ENCODE assay signal across 8 cellular contexts in genomic region chr11:36564376-36565032, GRCh38. TPM values are rescaled to one million over a fixed set of nuclear protein-coding genes. Genes with fewer than 3 reads are reported as not detected.
DNase-seq lines count a peak whose midpoint lies in the region; ATAC-seq, FAIRE-seq and TF ChIP-seq lines count a peak whose summit lies in the region.

No MANE protein-coding gene starts in this region.

- dilution Hi-C loops in endothelial cell of umbilical vein (cut with MboI; ENCODE audit: extremely low pct_ligation_motif_present, low sequenced_read_pairs) = no loop called here

- peak; percentile 42 to 54 for TF ChIP-seq CTCF in endothelial cell of umbilical vein (IDR thresholded peaks at IDR 0.05; ENCODE audit: extremely low read depth in 1 of 2, insufficient read depth in 1 of 2, low read depth in 1 of 2, low read length in 2 of 2)

- intact Hi-C loops in activated CD4-positive, alpha-beta T cell treated with anti-CD3 and anti-CD28 coated beads for 36 hours (cut with DNase I, micrococcal nuclease) = loop anchor here (1.0 to 5.0 kb wide), 4 partner anchors 58 to 183 kb away; no protein-coding TSS in a partner anchor
- intact Hi-C loops in endothelial cell of umbilical vein (cut with micrococcal nuclease) = loop anchor here (1.0 kb wide), 3 partner anchors 59 to 183 kb away; no protein-coding TSS in a partner anchor

- H3K36me3 Mint-ChIP-seq in activated CD4-positive, alpha-beta T cell treated with anti-CD3 and anti-CD28 coated beads for 36 hours (ENCODE audit: low read depth) = no peaks in the 10 kb centered on the region

- H3K27ac Mint-ChIP-seq in activated CD4-positive, alpha-beta T cell treated with anti-CD3 and anti-CD28 coated beads for 36 hours = no peak overlapping the region

- H3K4me1 ChIP-seq in endothelial cell of umbilical vein (ENCODE audit: control insufficient read depth, extremely low read depth, insufficient read depth, low read length) = no peaks in the 10 kb centered on the region
- no peaks in the 10 kb centered on the region for H3K4me1 ChIP-seq in stomach smooth muscle (ENCODE audit: control insufficient read depth, insufficient read depth, low read length)

- no peaks in the 10 kb centered on the region for H3K9me1 ChIP-seq in endothelial cell of umbilical vein (replicated peaks; ENCODE audit: control insufficient read depth, extremely low read depth, insufficient read depth, low read length)

- no peaks in the 10 kb centered on the region for H3K36me3 ChIP-seq in endothelial cell of umbilical vein (ENCODE audit: control insufficient read depth in 2 of 2, extremely low read depth in 1 of 2, insufficient read depth in 2 of 2, low read length in 2 of 2)
- H3K36me3 ChIP-seq in stomach smooth muscle (ENCODE audit: control insufficient read depth in 2 of 2, insufficient read depth in 2 of 2, low read length in 2 of 2) = no peaks in the 10 kb centered on the region

- H3K4me2 ChIP-seq in endothelial cell of umbilical vein (ENCODE audit: insufficient read depth, low read length) = peak overlapping the region; percentile 1

- H3K9me3 Mint-ChIP-seq in activated CD4-positive, alpha-beta T cell treated with anti-CD3 and anti-CD28 coated beads for 36 hours (ENCODE audit: low read depth) = peaks cover 5% of the 10 kb centered on the region

- H3K27me3 Mint-ChIP-seq in activated CD4-positive, alpha-beta T cell treated with anti-CD3 and anti-CD28 coated beads for 36 hours = peaks cover 32% of the 10 kb centered on the region

- no peaks in the 10 kb centered on the region for H4K20me1 ChIP-seq in endothelial cell of umbilical vein (replicated peaks; ENCODE audit: control insufficient read depth, extremely low read depth, insufficient read depth, low read length)

- DNase-seq in NCI-H146 (lab: John Stamatoyannopoulos, UW) = peak; percentile 27
- no peak for DNase-seq in NCI-H146 treated with DMSO at 0.1 percent for 48 hours (lab: John Stamatoyannopoulos, UW; ENCODE audit: unreplicated experiment)
- peak; percentile 83 for DNase-seq in NCI-H2171 treated with DMSO at 0.1 percent for 48 hours (lab: John Stamatoyannopoulos, UW)
- DNase-seq in activated CD4-positive, alpha-beta T cell treated with anti-CD3 and anti-CD28 coated beads for 36 hours = peak; percentile 69
- DNase-seq in endothelial cell of umbilical vein (ENCODE audit: low read depth, low spot score) = peak; percentile 64
- DNase-seq in middle frontal gyrus (ENCODE audit: extremely low spot score, low spot score) = peak; percentile 77

- H3K4me1 Mint-ChIP-seq in activated CD4-positive, alpha-beta T cell treated with anti-CD3 and anti-CD28 coated beads for 36 hours = no peaks in the 10 kb centered on the region

- FAIRE-seq in endothelial cell of umbilical vein (lab: Jason Lieb, UNC) = peak; percentile 67

- H3K27ac ChIP-seq in endothelial cell of umbilical vein (ENCODE audit: insufficient read depth, low read depth, low read length) (no peak overlapping the region), stomach smooth muscle (ENCODE audit: low read length) (no peak overlapping the region)

- H3K9ac ChIP-seq in endothelial cell of umbilical vein (replicated peaks; ENCODE audit: extremely low read depth, insufficient read depth, low read length) = no peak overlapping the region
- H3K9ac ChIP-seq in stomach smooth muscle (ENCODE audit: low read length in 2 of 2) = peak overlapping the region in 1 of 2 donors; percentile 24

- CTCF ChIA-PET in activated CD4-positive, alpha-beta T cell treated with anti-CD3 and anti-CD28 coated beads for 36 hours (lab: Charles Lee) = interaction anchor here (0.6 to 8.2 kb wide), 33 partner anchors 10 to 282 kb away, joined by 3 to 158 read pairs (median 6); partner anchors contain the start of genes IFTAP and TRAF6
- CTCF ChIA-PET in endothelial cell of umbilical vein (lab: Charles Lee) = interaction anchor here (0.6 to 7.8 kb wide), 30 partner anchors 11 to 272 kb away, joined by 3 to 201 read pairs (median 7); partner anchors contain the start of gene IFTAP

- no peaks in the 10 kb centered on the region for H3K79me2 ChIP-seq in endothelial cell of umbilical vein (ENCODE audit: control insufficient read depth, insufficient read depth, low read length)

- no peak overlapping the region for H2AFZ ChIP-seq in endothelial cell of umbilical vein (ENCODE audit: low read depth, low read length)

- H3K27me3 ChIP-seq in endothelial cell of umbilical vein (ENCODE audit: control insufficient read depth in 2 of 2, insufficient read depth in 2 of 2, low read length in 2 of 2) (peaks cover 4 to 27% of the 10 kb centered on the region in 2 experiments), stomach smooth muscle (ENCODE audit: control insufficient read depth in 1 of 2, insufficient read depth in 2 of 2, low read length in 2 of 2) (no peaks in the 10 kb centered on the region)

- POLR2A ChIA-PET in activated CD4-positive, alpha-beta T cell treated with anti-CD3 and anti-CD28 coated beads for 36 hours (lab: Charles Lee) = no interaction called here
- POLR2A ChIA-PET in endothelial cell of umbilical vein (lab: Charles Lee) = no interaction called here

- H3K9me3 ChIP-seq in endothelial cell of umbilical vein (replicated peaks; ENCODE audit: control insufficient read depth, insufficient read depth, low read length) (no peaks in the 10 kb centered on the region), stomach smooth muscle (ENCODE audit: control insufficient read depth in 2 of 2, low read length in 2 of 2) (no peaks in the 10 kb centered on the region)

- no TSS peak for BruUV-seq in endothelial cell of umbilical vein (replicated peaks; lab: Mats Ljungman, UMichigan)

- H3K4me3 ChIP-seq in endothelial cell of umbilical vein (replicated peaks in 1 of 3; ENCODE audit: insufficient read depth in 1 of 3, low read depth in 1 of 3, low read length in 3 of 3) (no peak overlapping the region), stomach smooth muscle (ENCODE audit: low read length in 2 of 2) (peak overlapping the region; percentile 54 to 75)

- no peak for TF ChIP-seq POLR2A in endothelial cell of umbilical vein (IDR thresholded peaks at IDR 0.05; ENCODE audit: low read depth, low read length)

- H3K4me3 Mint-ChIP-seq in activated CD4-positive, alpha-beta T cell treated with anti-CD3 and anti-CD28 coated beads for 36 hours = peak overlapping the region; percentile 2

- peak; percentile 70 for ATAC-seq in HG02759 (IDR thresholded peaks at IDR 0.05; ENCODE audit: unreplicated experiment)
- peak; percentile 66 for ATAC-seq in activated CD4-positive, alpha-beta T cell treated with anti-CD3 and anti-CD28 coated beads for 36 hours

TF ChIP-seq in endothelial cell of umbilical vein, 7 proteins besides CTCF, POLR2A, EP300 and RAD21 (continues in another document):
- no peak for TF ChIP-seq MAX (IDR thresholded peaks at IDR 0.05; ENCODE audit: insufficient read depth, insufficient read length)
- no peak for TF ChIP-seq POLR2AphosphoS5 (IDR thresholded peaks at IDR 0.05; ENCODE audit: insufficient read depth, low read depth, low read length)

RNA-seq across cellular contexts. Expression of gene RAG1, which starts 3.3 kb away (rescaled TPM):
- under 1 TPM; 0.30 to 0.37 TPM for total RNA-seq in activated CD4-positive, alpha-beta T cell treated with anti-CD3 and anti-CD28 coated beads for 36 hours
- total RNA-seq in endothelial cell of umbilical vein = 1.2 and 2.0 TPM in 2 replicates
- 0.08 and 0.15 TPM in 2 replicates for polyA plus RNA-seq in endothelial cell of umbilical vein
- polyA plus RNA-seq in endothelial cell of umbilical vein (2011; cell fraction: cytosol; rRNA removed) = 0.21 and 0.35 TPM in 2 replicates
- 0.17 and 0.38 TPM in 2 replicates for polyA plus RNA-seq in endothelial cell of umbilical vein (2011; cell fraction: nucleus; rRNA removed)
- 0.90 and 1.1 TPM in 2 replicates for polyA plus RNA-seq in endothelial cell of umbilical vein (2012)
- 0.68 and 0.74 TPM in 2 replicates for polyA minus RNA-seq in endothelial cell of umbilical vein
- not detected for polyA minus RNA-seq in endothelial cell of umbilical vein (2011; cell fraction: cytosol; rRNA and poly(A)+ RNA removed)
- 0.38 and 0.58 TPM in 2 replicates for polyA minus RNA-seq in endothelial cell of umbilical vein (2011; cell fraction: nucleus; rRNA and poly(A)+ RNA removed)

RNA-seq across cellular contexts. Expression of gene IFTAP, which starts 29.8 kb away (rescaled TPM):
- 1 to 10 TPM; 5.7 to 6.3 TPM for total RNA-seq in activated CD4-positive, alpha-beta T cell treated with anti-CD3 and anti-CD28 coated beads for 36 hours
- 19.5 and 19.6 TPM in 2 replicates for total RNA-seq in endothelial cell of umbilical vein
- 12.9 and 15.8 TPM in 2 replicates for polyA plus RNA-seq in endothelial cell of umbilical vein
- polyA plus RNA-seq in endothelial cell of umbilical vein (2011; cell fraction: cytosol; rRNA removed) = 33.7 and 34.8 TPM in 2 replicates
- polyA plus RNA-seq in endothelial cell of umbilical vein (2011; cell fraction: nucleus; rRNA removed) = 10.7 and 12.4 TPM in 2 replicates
- 36.0 and 40.6 TPM in 2 replicates for polyA plus RNA-seq in endothelial cell of umbilical vein (2012)
- polyA minus RNA-seq in endothelial cell of umbilical vein = 4.8 and 4.9 TPM in 2 replicates
- polyA minus RNA-seq in endothelial cell of umbilical vein (2011; cell fraction: cytosol; rRNA and poly(A)+ RNA removed) = 1.9 TPM
- 5.6 and 5.7 TPM in 2 replicates for polyA minus RNA-seq in endothelial cell of umbilical vein (2011; cell fraction: nucleus; rRNA and poly(A)+ RNA removed)

RNA-seq across cellular contexts. Expression of gene RAG2, which starts 33.5 kb away (rescaled TPM):
- not detected for total RNA-seq in activated CD4-positive, alpha-beta T cell treated with anti-CD3 and anti-CD28 coated beads for 36 hours
- not detected in 2 replicates for total RNA-seq in endothelial cell of umbilical vein
- polyA plus RNA-seq in endothelial cell of umbilical vein = not detected in 2 replicates
- not detected in 2 replicates for polyA plus RNA-seq in endothelial cell of umbilical vein (2011; cell fraction: cytosol; rRNA removed)
- polyA plus RNA-seq in endothelial cell of umbilical vein (2011; cell fraction: nucleus; rRNA removed) = not detected in 2 replicates
- polyA plus RNA-seq in endothelial cell of umbilical vein (2012) = not detected in 2 replicates
- not detected in 2 replicates for polyA minus RNA-seq in endothelial cell of umbilical vein
- not detected for polyA minus RNA-seq in endothelial cell of umbilical vein (2011; cell fraction: cytosol; rRNA and poly(A)+ RNA removed)
- polyA minus RNA-seq in endothelial cell of umbilical vein (2011; cell fraction: nucleus; rRNA and poly(A)+ RNA removed) = not detected in 2 replicates

RNA-seq across cellular contexts. Expression of gene TRAF6, which starts 54.4 kb away (rescaled TPM):
- 10 to 100 TPM; 11.1 to 12.5 TPM for total RNA-seq in activated CD4-positive, alpha-beta T cell treated with anti-CD3 and anti-CD28 coated beads for 36 hours
- total RNA-seq in endothelial cell of umbilical vein = 13.1 and 14.2 TPM in 2 replicates
- 6.0 and 6.6 TPM in 2 replicates for polyA plus RNA-seq in endothelial cell of umbilical vein
- 5.8 and 6.8 TPM in 2 replicates for polyA plus RNA-seq in endothelial cell of umbilical vein (2011; cell fraction: cytosol; rRNA removed)
- polyA plus RNA-seq in endothelial cell of umbilical vein (2011; cell fraction: nucleus; rRNA removed) = 11.3 and 12.2 TPM in 2 replicates
- polyA plus RNA-seq in endothelial cell of umbilical vein (2012) = 9.5 and 9.7 TPM in 2 replicates
- 19.7 and 20.3 TPM in 2 replicates for polyA minus RNA-seq in endothelial cell of umbilical vein
- 5.7 TPM for polyA minus RNA-seq in endothelial cell of umbilical vein (2011; cell fraction: cytosol; rRNA and poly(A)+ RNA removed)
- 15.3 and 22.8 TPM in 2 replicates for polyA minus RNA-seq in endothelial cell of umbilical vein (2011; cell fraction: nucleus; rRNA and poly(A)+ RNA removed)

Comparison
In these comparisons a context has a peak if more than half of its experiments do, and no peak if none do; other contexts are left out.
1. H3K4me3 ChIP-seq: peak in stomach smooth muscle (2 of 2); none in endothelial cell of umbilical vein (0 of 3).